Comparison of ENCODE assay signal across 30 cellular contexts in genomic region chr20:37703338-37703660, GRCh38.
"Had no signal": no experiment of that assay in that cellular context is flagged by ENCODE, and none has a peak within 500 bp of the region (broad histone marks: within the 10 kb centered on the region; RNA-seq: fewer than 3 reads in every experiment).

No MANE protein-coding gene starts in this region.

- H3K36me3 ChIP-seq: cardiac muscle cell, MG63, SJSA1 had no signal

- H3K27ac ChIP-seq: cardiac muscle cell, SJSA1 had no signal

- H3K9me2 ChIP-seq: SK-N-SH had no signal

- H3K4me3 Mint-ChIP-seq: activated CD4-positive, alpha-beta T cell treated with anti-CD3 and anti-CD28 coated beads for 36 hours; activated CD4-positive, alpha-beta T cell treated with anti-CD3 and anti-CD28 coated beads, Interleukin-2, amount 10 ng/mL, durations not matched to agents 7 days and 5 days; activated naive CD4-positive, alpha-beta T cell treated with anti-CD3 and anti-CD28 coated beads for 36 hours; activated naive CD8-positive, alpha-beta T cell; activated naive CD8-positive, alpha-beta T cell treated with anti-CD3 and anti-CD28 coated beads, Interleukin-2, amount 50 U/mL, for 24 hours; activated T-cell treated with anti-CD3 and anti-CD28 coated beads, Interleukin-2, amount 50 U/mL, for 4 hours; activated T-helper 1 cell treated with anti-CD3 and anti-CD28 coated beads, Interleukin-12 subunit alpha, Interleukin-12 subunit beta, Interleukin-2, Interleukin-4 antibody, amounts not matched to agents 30 ng/mL and 10 ng/mL and 1 ng/mL, durations not matched to agents 14 hours and 24 hours and 36 hours; central memory CD8-positive, alpha-beta T cell; T-helper 1 cell treated with Interleukin-12 subunit alpha and Interleukin-12 subunit beta and Interleukin-4 antibody, amounts not matched to agents 30 μg/mL and 1 μg/mL, for 36 hours; T-helper 2 cell treated with Interferon-gamma antibody and Interleukin-4, amounts not matched to agents 5 μg/mL and 100 μg/mL, for 36 hours had no signal

- H3K4me2 ChIP-seq: SK-N-SH had no signal

- H3K9me3 ChIP-seq: SJSA1 had no signal

- H3K4me3 ChIP-seq: cardiac muscle cell, MG63, SJSA1 had no signal

- H3K9me3 Mint-ChIP-seq: activated CD4-positive, alpha-beta T cell treated with anti-CD3 and anti-CD28 coated beads, Interleukin-2, amount 10 ng/mL, durations not matched to agents 7 days and 5 days; activated naive CD4-positive, alpha-beta T cell treated with anti-CD3 and anti-CD28 coated beads for 36 hours; activated naive CD8-positive, alpha-beta T cell treated with anti-CD3 and anti-CD28 coated beads, Interleukin-2, amount 50 U/mL, for 24 hours; activated T-cell treated with anti-CD3 and anti-CD28 coated beads, Interleukin-2, amount 50 U/mL, for 4 hours; activated T-helper 1 cell treated with anti-CD3 and anti-CD28 coated beads, Interleukin-12 subunit alpha, Interleukin-12 subunit beta, Interleukin-2, Interleukin-4 antibody, amounts not matched to agents 30 ng/mL and 10 ng/mL and 1 ng/mL, durations not matched to agents 14 hours and 24 hours and 36 hours; central memory CD8-positive, alpha-beta T cell; T-helper 1 cell treated with Interleukin-12 subunit alpha and Interleukin-12 subunit beta and Interleukin-4 antibody, amounts not matched to agents 30 μg/mL and 1 μg/mL, for 36 hours; T-helper 2 cell treated with Interferon-gamma antibody and Interleukin-4, amounts not matched to agents 5 μg/mL and 100 μg/mL, for 36 hours had no signal

- H3K27me3 Mint-ChIP-seq: activated CD4-positive, alpha-beta T cell treated with anti-CD3 and anti-CD28 coated beads for 36 hours; activated CD4-positive, alpha-beta T cell treated with anti-CD3 and anti-CD28 coated beads, Interleukin-2, amount 10 ng/mL, durations not matched to agents 7 days and 5 days; activated naive CD8-positive, alpha-beta T cell; activated naive CD8-positive, alpha-beta T cell treated with anti-CD3 and anti-CD28 coated beads, Interleukin-2, amount 50 U/mL, for 24 hours; central memory CD8-positive, alpha-beta T cell had no signal

- H3K9ac ChIP-seq: SK-N-SH had no signal

- DNase-seq: activated CD4-positive, alpha-beta T cell treated with anti-CD3 and anti-CD28 coated beads for 36 hours; activated CD4-positive, alpha-beta T cell treated with anti-CD3 and anti-CD28 coated beads, Interleukin-2, amount 10 ng/mL, durations not matched to agents 7 days and 5 days; activated CD4-positive, alpha-beta T cell treated with anti-CD3 and anti-CD28 coated beads, Interleukin-2, amount 50 U/mL, for 48 hours; activated CD8-positive, alpha-beta memory T cell treated with anti-CD3 and anti-CD28 coated beads, Interleukin-2, amount 50 U/mL, for 4 hours; activated gamma-delta T cell treated with Interleukin-2 at 50 U/mL for 16 hours; activated naive CD4-positive, alpha-beta T cell treated with anti-CD3 and anti-CD28 coated beads for 36 hours; activated naive CD8-positive, alpha-beta T cell treated with anti-CD3 and anti-CD28 coated beads, Interleukin-2, amount 50 U/mL, for 24 hours; activated T-cell treated with anti-CD3 and anti-CD28 coated beads for 4 hours; activated T-cell treated with anti-CD3 and anti-CD28 coated beads, Interleukin-2, amount 50 U/mL, for 4 hours; amniotic stem cell; aorta; MG63; NCI-H1048; NCI-H1105 treated with DMSO at 0.1 percent for 48 hours; NCI-H1436; NCI-H1694; NCI-H1930; NCI-H2081 treated with DMSO at 0.1 percent for 48 hours; NCI-H345; NCI-H524 treated with DMSO at 0.1 percent for 48 hours; SHP77; SK-N-SH had no signal

- ATAC-seq: activated CD4-positive, alpha-beta T cell treated with anti-CD3 and anti-CD28 coated beads for 36 hours; activated naive CD8-positive, alpha-beta T cell treated with anti-CD3 and anti-CD28 coated beads, Interleukin-2, amount 50 U/mL, for 24 hours; activated T-cell treated with anti-CD3 and anti-CD28 coated beads, Interleukin-2, amount 50 U/mL, for 4 hours; Panc1 had no signal

- H3K27me3 ChIP-seq: cardiac muscle cell, MG63, SJSA1 had no signal

- H3K27ac Mint-ChIP-seq: activated CD4-positive, alpha-beta T cell treated with anti-CD3 and anti-CD28 coated beads for 36 hours; activated CD4-positive, alpha-beta T cell treated with anti-CD3 and anti-CD28 coated beads, Interleukin-2, amount 10 ng/mL, durations not matched to agents 7 days and 5 days; activated naive CD4-positive, alpha-beta T cell treated with anti-CD3 and anti-CD28 coated beads for 36 hours; activated naive CD8-positive, alpha-beta T cell; activated naive CD8-positive, alpha-beta T cell treated with anti-CD3 and anti-CD28 coated beads, Interleukin-2, amount 50 U/mL, for 24 hours; activated T-helper 1 cell treated with anti-CD3 and anti-CD28 coated beads, Interleukin-12 subunit alpha, Interleukin-12 subunit beta, Interleukin-2, Interleukin-4 antibody, amounts not matched to agents 30 ng/mL and 10 ng/mL and 1 ng/mL, durations not matched to agents 14 hours and 24 hours and 36 hours; T-helper 1 cell treated with Interleukin-12 subunit alpha and Interleukin-12 subunit beta and Interleukin-4 antibody, amounts not matched to agents 30 μg/mL and 1 μg/mL, for 36 hours; T-helper 2 cell treated with Interferon-gamma antibody and Interleukin-4, amounts not matched to agents 5 μg/mL and 100 μg/mL, for 36 hours had no signal

- H3K4me1 ChIP-seq: SJSA1 had no signal
